In genomic region chr19:49497047-49497789, GRCh38 we compare ENCODE assay signal across 8 cellular contexts. TPM values are rescaled to one million over a fixed set of nuclear protein-coding genes. Genes with fewer than 3 reads are reported as not detected.
DNase-seq lines count a peak whose midpoint lies in the region; ATAC-seq lines count a peak whose summit lies in the region.

No MANE protein-coding gene starts in this region.

- H3K4me1 ChIP-seq in mesodermal cell (ENCODE audit: control insufficient read depth, insufficient read depth, low read length, poor library complexity, severe bottlenecking) (peaks cover 24% of the 10 kb centered on the region), stomach smooth muscle (ENCODE audit: control insufficient read depth, insufficient read depth, low read length) (peaks cover 29% of the 10 kb centered on the region)

- no peaks in the 10 kb centered on the region for H3K27me3 ChIP-seq in stomach smooth muscle (ENCODE audit: control insufficient read depth in 1 of 2, insufficient read depth in 2 of 2, low read length in 2 of 2)

- peak overlapping the region; percentile 98 for H3K4me3 ChIP-seq in GM08714 (ENCODE audit: low read length)
- peak overlapping the region; percentile 98 for H3K4me3 ChIP-seq in mesodermal cell (ENCODE audit: extremely low read depth, insufficient read depth, low read length, poor library complexity, severe bottlenecking)
- H3K4me3 ChIP-seq in stomach smooth muscle (ENCODE audit: low read length in 2 of 2): peak overlapping the region; percentile 94 to 97

- 36 to 37% methylated on average over 15 to 19 of the region's 22 CpGs for WGBS in mesodermal cell (ENCODE audit: insufficient coverage in 2 of 2), 2 experiments

- H3K27ac ChIP-seq in mesodermal cell (ENCODE audit: low read depth, low read length, severe bottlenecking): peak overlapping the region; percentile 91
- peak overlapping the region; percentile 92 for H3K27ac ChIP-seq in stomach smooth muscle (ENCODE audit: low read length)

- H3K36me3 ChIP-seq in mesodermal cell (ENCODE audit: control insufficient read depth, insufficient read depth, low read length): peaks cover 49% of the 10 kb centered on the region
- H3K36me3 ChIP-seq in stomach smooth muscle (ENCODE audit: control insufficient read depth in 2 of 2, insufficient read depth in 2 of 2, low read length in 2 of 2): peaks cover 34% of the 10 kb centered on the region in 2 donors

- H3K9me3 ChIP-seq in mesodermal cell (ENCODE audit: control insufficient read depth, low read length) (no peaks in the 10 kb centered on the region), stomach smooth muscle (ENCODE audit: control insufficient read depth in 2 of 2, low read length in 2 of 2) (no peaks in the 10 kb centered on the region)

- ATAC-seq in GM18868 (IDR thresholded peaks at IDR 0.05; ENCODE audit: unreplicated experiment): no peak

- H3K9ac ChIP-seq in stomach smooth muscle (ENCODE audit: low read length in 2 of 2): peak overlapping the region; percentile 98

- DNase-seq in NAMALWA (ENCODE audit: low spot score) (peak; percentile 86), NCI-H128 (lab: John Stamatoyannopoulos, UW; ENCODE audit: unreplicated experiment) (no peak)
- DNase-seq in activated CD4-positive, alpha-beta T cell treated with anti-CD3 and anti-CD28 coated beads for 48 hours: peak; percentile 84
- DNase-seq in effector CD8-positive, alpha-beta T cell (lab: John Stamatoyannopoulos, UW): peak; percentile 59

RNA-seq across cellular contexts. Expression of gene RPS11, which starts 1.0 kb away (rescaled TPM):
- 3,137 TPM for polyA plus RNA-seq in mesodermal cell (2013, experiment 1 of 2)
- polyA plus RNA-seq in mesodermal cell (2013, experiment 2 of 2): 2,791 TPM

RNA-seq across cellular contexts. Expression of gene RPL13A, which starts 9.8 kb away (rescaled TPM):
- polyA plus RNA-seq in mesodermal cell (2013, experiment 1 of 2): 2,575 TPM
- polyA plus RNA-seq in mesodermal cell (2013, experiment 2 of 2): 2,385 TPM

RNA-seq across cellular contexts. Expression of gene FCGRT, which starts 15.2 kb away (rescaled TPM):
- 46.7 TPM for polyA plus RNA-seq in mesodermal cell (2013, experiment 1 of 2)
- 39.4 TPM for polyA plus RNA-seq in mesodermal cell (2013, experiment 2 of 2)

RNA-seq across cellular contexts. Expression of gene FLT3LG, which starts 23.2 kb away (rescaled TPM):
- 2.2 TPM for polyA plus RNA-seq in mesodermal cell (2013, experiment 1 of 2)
- 2.5 TPM for polyA plus RNA-seq in mesodermal cell (2013, experiment 2 of 2)

RNA-seq across cellular contexts. Expression of gene RCN3, which starts 30.6 kb away (rescaled TPM):
- 13.7 TPM for polyA plus RNA-seq in mesodermal cell (2013, experiment 1 of 2)
- 13.1 TPM for polyA plus RNA-seq in mesodermal cell (2013, experiment 2 of 2)
